15 cellular contexts compared by ENCODE assay signal in genomic region chr1:201849372-201850052, GRCh38. TPM values are rescaled to one million over a fixed set of nuclear protein-coding genes. Genes with fewer than 3 reads are reported as not detected.
A peak's percentile ranks its signal among the peaks of the same experiment; 100 is the strongest.
DNase-seq lines count a peak whose midpoint lies in the region; ATAC-seq and TF ChIP-seq lines count a peak whose summit lies in the region.
"Had no signal": no experiment of that assay in that cellular context is flagged by ENCODE, and none has a peak within 500 bp of the region (broad histone marks: within the 10 kb centered on the region; RNA-seq: fewer than 3 reads in every experiment).

No MANE protein-coding gene starts in this region.

- H3K36me3 Mint-ChIP-seq in progenitor cell of endocrine pancreas (ENCODE audit: insufficient read depth): peaks cover 11% of the 10 kb centered on the region

- H3K9me3 ChIP-seq in AG04450 (ENCODE audit: control insufficient read depth, insufficient read depth, low read length) (no peaks in the 10 kb centered on the region), WERI-Rb-1 (ENCODE audit: severe bottlenecking) (no peaks in the 10 kb centered on the region)
- H3K9me3 ChIP-seq: BE2C had no signal

- H3K36me3 ChIP-seq in WERI-Rb-1: peaks cover 96% of the 10 kb centered on the region

- no peaks in the 10 kb centered on the region for H3K27me3 ChIP-seq in AG04450 (ENCODE audit: control insufficient read depth, insufficient read depth, low read length)
- no peaks in the 10 kb centered on the region for H3K27me3 ChIP-seq in WERI-Rb-1 (ENCODE audit: insufficient read depth, low read depth, severe bottlenecking)
- H3K27me3 ChIP-seq: BE2C had no signal

- H3K27ac ChIP-seq in AG04450 (ENCODE audit: low read depth, low read length) (peak overlapping the region; percentile 32), epithelial cell of prostate (peak overlapping the region; percentile 67), WERI-Rb-1 (no peak overlapping the region)

- ATAC-seq in SK-N-SH treated with all-trans-retinoic acid at 6 μM for 48 hours: peak; percentile 8; the same call in 2 of the 3 replicates

- H3K27ac Mint-ChIP-seq in progenitor cell of endocrine pancreas: peak overlapping the region; percentile 91

- no peaks in the 10 kb centered on the region for H3K27me3 Mint-ChIP-seq in progenitor cell of endocrine pancreas

- TF ChIP-seq CTCF in AG04450 (IDR thresholded peaks at IDR 0.05; ENCODE audit: low read depth, low read length) (no peak), progenitor cell of endocrine pancreas (IDR thresholded peaks at IDR 0.05; ENCODE audit: unreplicated experiment) (no peak), WERI-Rb-1 (IDR thresholded peaks at IDR 0.05; ENCODE audit: low read depth, low read length) (no peak)

- H3K4me1 Mint-ChIP-seq in progenitor cell of endocrine pancreas (ENCODE audit: low read depth): peaks cover 13% of the 10 kb centered on the region
- H3K4me1 Mint-ChIP-seq: nephron had no signal

- H3K4me3 Mint-ChIP-seq in progenitor cell of endocrine pancreas (ENCODE audit: low read depth): no peak overlapping the region
- H3K4me3 Mint-ChIP-seq: nephron had no signal

- no peaks in the 10 kb centered on the region for H3K9me3 Mint-ChIP-seq in progenitor cell of endocrine pancreas (ENCODE audit: low read depth)
- H3K9me3 Mint-ChIP-seq: nephron had no signal

- CTCF ChIA-PET in AG04450 (lab: Charles Lee): interaction anchor here (1.3 to 2.3 kb wide), 4 partner anchors 20 to 319 kb away, joined by 3 to 10 read pairs (median 5); partner anchors contain the start of gene IPO9

- H3K4me3 ChIP-seq in AG04450 (ENCODE audit: low read depth, low read length): no peak overlapping the region
- H3K4me3 ChIP-seq in WERI-Rb-1 (ENCODE audit: low read depth, low read length): no peak overlapping the region

- POLR2A ChIA-PET in AG04450 (lab: Yijun Ruan, JAX): interaction anchor here (1.2 kb wide), 1 partner anchor 380 kb away, joined by 3 read pairs; the partner anchor contains the start of gene PHLDA3

- DNase-seq in AG04450 (ENCODE audit: low read depth, low spot score) (no peak), epithelial cell of prostate (ENCODE audit: low read depth, low spot score) (no peak), progenitor cell of endocrine pancreas (ENCODE audit: low spot score, unreplicated experiment) (no peak), COR-L47 (lab: John Stamatoyannopoulos, UW) (no peak), WERI-Rb-1 (no peak)
- DNase-seq in activated CD8-positive, alpha-beta memory T cell treated with anti-CD3 and anti-CD28 coated beads, Interleukin-2, amount 50 U/mL, for 4 hours: no peak
- no peak for DNase-seq in stimulated activated naive CD4-positive, alpha-beta T cell treated with Interleukin-2 at 50 U/mL for 16 hours (lab: John Stamatoyannopoulos, UW)
- DNase-seq: activated CD4-positive, CD25-positive, alpha-beta regulatory T cell treated with anti-CD3 and anti-CD28 coated beads, Interleukin-2, amount 50 U/mL, for 72 hours; activated T-cell treated with anti-CD3 and anti-CD28 coated beads, Interleukin-2, amount 50 U/mL, for 48 hours; BE2C; NCI-H1417; NCI-H69; SIG-M5 had no signal

TF ChIP-seq in SK-N-SH treated with all-trans-retinoic acid at 6 μM for 48 hours, 23 proteins besides CTCF, POLR2A, EP300 and RAD21:
- TF ChIP-seq OSR1 (CRISPR knock-in tag; IDR thresholded peaks at IDR 0.05): 0 out of 2 replicates have a peak, but pooled peaks have one; percentile 46
- TF ChIP-seq CSDC2 (CRISPR knock-in tag; IDR thresholded peaks at IDR 0.05): no peak

RNA-seq across cellular contexts. Expression of gene IPO9, which starts 20.6 kb away (rescaled TPM):
- 55.5 and 57.9 TPM in 2 replicates for polyA plus RNA-seq in AG04450 (2011; rRNA removed)
- polyA minus RNA-seq in AG04450 (2011; rRNA and poly(A)+ RNA removed): 38.9 and 43.6 TPM in 2 replicates
- 94.9 and 99.8 TPM in 2 replicates for total RNA-seq in progenitor cell of endocrine pancreas

RNA-seq across cellular contexts. Expression of gene SHISA4, which starts 39.2 kb away (rescaled TPM):
- 24.4 and 36.4 TPM in 2 replicates for polyA plus RNA-seq in AG04450 (2011; rRNA removed)
- polyA minus RNA-seq in AG04450 (2011; rRNA and poly(A)+ RNA removed): 24.8 and 25.7 TPM in 2 replicates
- total RNA-seq in progenitor cell of endocrine pancreas: 6.6 and 7.4 TPM in 2 replicates
